ENCODE assay signal across 8 cellular contexts in genomic region chrX:19544693-19545305, GRCh38. TPM values are rescaled to one million over a fixed set of nuclear protein-coding genes. Genes with fewer than 3 reads are reported as not detected.
A peak's percentile ranks its signal among the peaks of the same experiment; 100 is the strongest.
DNase-seq lines count a peak whose midpoint lies in the region; ATAC-seq and TF ChIP-seq lines count a peak whose summit lies in the region.

No MANE protein-coding gene starts in this region.

- CTCF ChIA-PET in PC-9 (lab: Charles Lee) = interaction anchor here (0.5 kb wide), 1 partner anchor 156 kb away, joined by 5 read pairs; no protein-coding TSS in a partner anchor

- no peaks in the 10 kb centered on the region for H3K9me2 ChIP-seq in PC-9 (ENCODE audit: insufficient read depth)
- no peaks in the 10 kb centered on the region for H3K9me2 ChIP-seq in hepatocyte (replicated peaks; ENCODE audit: insufficient read depth)

- H3K36me3 ChIP-seq in PC-9 (ENCODE audit: low read depth) (no peaks in the 10 kb centered on the region), hepatocyte (replicated peaks; ENCODE audit: insufficient read depth, low read depth) (no peaks in the 10 kb centered on the region)

- H3K4me3 ChIP-seq in PC-9 (no peak overlapping the region), astrocyte of the spinal cord (ENCODE audit: low read depth, low read length) (no peak overlapping the region), hepatocyte (no peak overlapping the region)

- ATAC-seq in GM21381 (IDR thresholded peaks at IDR 0.05; ENCODE audit: unreplicated experiment) = no peak

- H4K20me1 ChIP-seq in PC-9 (ENCODE audit: insufficient read depth) (no peaks in the 10 kb centered on the region), hepatocyte (ENCODE audit: insufficient read depth, poor library complexity, severe bottlenecking) (no peaks in the 10 kb centered on the region)

- no TSS peak for BruUV-seq in PC-9 (replicated peaks; lab: Mats Ljungman, UMichigan)

- H3K9me3 ChIP-seq in PC-9 (ENCODE audit: insufficient read depth, low read depth) (no peaks in the 10 kb centered on the region), hepatocyte (ENCODE audit: low read depth) (no peaks in the 10 kb centered on the region)

- 47% methylated on average over 8 of the region's 8 CpGs for WGBS in hepatocyte (ENCODE audit: low lambda C conversion rate, missing lambda C conversion rate)

- DNase-seq in NOMO-1 treated with DMSO at 0.1 percent for 48 hours (lab: John Stamatoyannopoulos, UW; ENCODE audit: unreplicated experiment) = peak; percentile 48
- no peak for DNase-seq in NOMO-1 treated with dmso at 0.1 percent for 144 hours (lab: John Stamatoyannopoulos, UW; ENCODE audit: unreplicated experiment)
- peak; percentile 44 for DNase-seq in HPDE6-E6E7 (ENCODE audit: extremely low spot score)
- DNase-seq in PC-9 = peak; percentile 26 to 43
- DNase-seq in astrocyte of the spinal cord (ENCODE audit: low read depth, low spot score) = peak; percentile 65
- peak; percentile 71 for DNase-seq in hepatocyte (ENCODE audit: low spot score)
- DNase-seq in smooth muscle cell of the brain vasculature (ENCODE audit: low read depth, low spot score) = peak; percentile 15

- H3K27me3 ChIP-seq in PC-9 (ENCODE audit: insufficient read depth, low read depth) (no peaks in the 10 kb centered on the region), hepatocyte (no peaks in the 10 kb centered on the region)

- intact Hi-C loops in PC-9 (cut with micrococcal nuclease; ENCODE audit: unreplicated experiment) = loop anchor here (1.0 to 5.0 kb wide), 3 partner anchors 344 to 523 kb away; partner anchors contain the start of gene BCLAF3

- H3K4me2 ChIP-seq in PC-9 (no peak overlapping the region), hepatocyte (no peak overlapping the region)

- in situ Hi-C loops in astrocyte of the spinal cord (cut with HindIII; ENCODE audit: low sequenced_read_pairs) = no loop called here

- no peak overlapping the region for H2AFZ ChIP-seq in PC-9
- H2AFZ ChIP-seq in hepatocyte = no peak overlapping the region

- H3K79me2 ChIP-seq in PC-9 (ENCODE audit: low read depth) = no peaks in the 10 kb centered on the region
- H3K79me2 ChIP-seq in hepatocyte = no peaks in the 10 kb centered on the region

- peak; percentile 78 for TF ChIP-seq CTCF in PC-9 (conservative IDR thresholded peaks at IDR 0.05)
- TF ChIP-seq CTCF in astrocyte of the spinal cord (IDR thresholded peaks at IDR 0.05; ENCODE audit: low read depth, low read length) = peak; percentile 79
- TF ChIP-seq CTCF in hepatocyte (IDR thresholded peaks at IDR 0.05; ENCODE audit: poor library complexity) = peak; percentile 59

- H3K4me1 ChIP-seq in PC-9 (replicated peaks; ENCODE audit: insufficient read depth) (no peaks in the 10 kb centered on the region), hepatocyte (ENCODE audit: insufficient read depth) (no peaks in the 10 kb centered on the region)

- POLR2A ChIA-PET in PC-9 (lab: Charles Lee; ENCODE audit: unreplicated experiment) = no interaction called here

- H3F3A ChIP-seq in PC-9 (ENCODE audit: insufficient read depth, low read depth) = no peaks in the 10 kb centered on the region

- H3K27ac ChIP-seq in PC-9 (no peak overlapping the region), hepatocyte (no peak overlapping the region)

RNA-seq across cellular contexts. Expression of gene MAP3K15, which starts 29.5 kb away (rescaled TPM):
- total RNA-seq in PC-9 (2021) = not detected in 2 replicates
- total RNA-seq in hepatocyte = 0.33 and 0.48 TPM in 2 replicates
- polyA plus RNA-seq in hepatocyte = 0.21 and 0.48 TPM in 2 replicates
